Comparison of ENCODE assay signal across 24 cellular contexts in genomic region chrX:116436358-116436816, GRCh38. TPM values are rescaled to one million over a fixed set of nuclear protein-coding genes. Genes with fewer than 3 reads are reported as not detected.
DNase-seq lines count a peak whose midpoint lies in the region; ATAC-seq and TF ChIP-seq lines count a peak whose summit lies in the region.
"Had no signal": no experiment of that assay in that cellular context is flagged by ENCODE, and none has a peak within 500 bp of the region (broad histone marks: within the 10 kb centered on the region; RNA-seq: fewer than 3 reads in every experiment).

Gene SLC6A14 (plus strand): TSS chrX:116436606. CDS start chrX:116436710, 104 bp downstream.

- no peak within 1 kb of the TSS for H3K14ac ChIP-seq in trophoblast cell (ENCODE audit: low read length)

- no peak within 1 kb of the TSS for H3K18ac ChIP-seq in trophoblast cell (ENCODE audit: low read length)

- no peak for TF ChIP-seq CTCF in parathyroid adenoma (IDR thresholded peaks at IDR 0.05)

- H3K27me3 ChIP-seq in parathyroid adenoma (ENCODE audit: control insufficient read depth, insufficient read depth, low read length) (no peaks in the 10 kb centered on the region), trophoblast cell (ENCODE audit: insufficient read depth, low read length) (no peaks in the 10 kb centered on the region), right cardiac atrium (ENCODE audit: control insufficient read depth, insufficient read depth) (no peaks in the 10 kb centered on the region)

- H3K4me1 ChIP-seq in parathyroid adenoma, result no peaks in the 10 kb centered on the region
- H3K4me1 ChIP-seq in trophoblast cell (ENCODE audit: control insufficient read depth in 1 of 2, insufficient read depth in 2 of 2, low read length in 2 of 2), result no peaks in the 10 kb centered on the region
- no peaks in the 10 kb centered on the region for H3K4me1 ChIP-seq in right cardiac atrium (ENCODE audit: control insufficient read depth, insufficient read depth, low read length)
- H3K4me1 ChIP-seq: psoas muscle had no signal

- no peak within 1 kb of the TSS for H4K91ac ChIP-seq in trophoblast cell (ENCODE audit: low read depth, low read length)

- DNase-seq in DMS53 treated with DMSO at 0.1 percent for 48 hours (lab: John Stamatoyannopoulos, UW; ENCODE audit: unreplicated experiment), result peak; percentile 80
- peak; percentile 20 for DNase-seq in NCI-H69 (lab: John Stamatoyannopoulos, UW)
- DNase-seq in trophoblast cell, result no peak
- DNase-seq in SK-N-DZ (ENCODE audit: low spot score), result no peak
- DNase-seq in iPS-NIHi11 (ENCODE audit: low spot score), result no peak
- no peak for DNase-seq in right cardiac atrium
- DNase-seq: activated CD4-positive, CD25-positive, alpha-beta regulatory T cell; activated naive CD8-positive, alpha-beta T cell treated with anti-CD3 and anti-CD28 coated beads, Interleukin-2, amount 50 U/mL, for 24 hours; CD4-positive, CD25-positive, alpha-beta regulatory T cell; DMS79 treated with DMSO at 0.1 percent for 48 hours; GM23248; naive B cell; NCI-H1105; NCI-H2227 treated with DMSO at 0.1 percent for 48 hours; SHP77; stimulated activated CD4-positive, alpha-beta T cell treated with anti-CD3 and anti-CD28 coated beads, Interleukin-12 subunit alpha, Interleukin-12 subunit beta, amount 100 ng/mL, for 4 hours; T-helper 17 cell had no signal

- H3K23ac ChIP-seq in trophoblast cell (ENCODE audit: low read length), result no peak within 1 kb of the TSS

- H3K4ac ChIP-seq in trophoblast cell (ENCODE audit: low read depth, low read length), result no peak within 1 kb of the TSS

- no peaks in the 10 kb centered on the region for H3K79me2 ChIP-seq in parathyroid adenoma
- no peaks in the 10 kb centered on the region for H3K79me2 ChIP-seq in trophoblast cell (ENCODE audit: control insufficient read depth, insufficient read depth, low read length, poor library complexity)

- no peaks in the 10 kb centered on the region for H3K36me3 ChIP-seq in parathyroid adenoma (ENCODE audit: control insufficient read depth, insufficient read depth, low read length)
- H3K36me3 ChIP-seq in trophoblast cell (ENCODE audit: control insufficient read depth in 1 of 2, insufficient read depth in 2 of 2, low read length in 2 of 2), result no peaks in the 10 kb centered on the region

- peak within 1 kb of the TSS; percentile 50 for H2AFZ ChIP-seq in parathyroid adenoma
- H2AFZ ChIP-seq in trophoblast cell (ENCODE audit: insufficient read depth, low read length, poor library complexity), result no peak within 1 kb of the TSS
- H2AFZ ChIP-seq: GM23248 had no signal

- no peak within 1 kb of the TSS for H4K8ac ChIP-seq in trophoblast cell (ENCODE audit: low read depth, low read length)

- no peaks in the 10 kb centered on the region for H3K79me1 ChIP-seq in trophoblast cell (ENCODE audit: low read length)

- H4K12ac ChIP-seq in trophoblast cell (ENCODE audit: low read depth, low read length), result no peak within 1 kb of the TSS

- H3K9ac ChIP-seq in parathyroid adenoma (no peak within 1 kb of the TSS), trophoblast cell (ENCODE audit: low read length) (no peak within 1 kb of the TSS)
- H3K9ac ChIP-seq: GM23248, KMS-11 had no signal

- intact Hi-C loops in right cardiac atrium (cut with DNase I), result no loop called here

- H3K4me3 ChIP-seq in parathyroid adenoma (ENCODE audit: low read depth, low read length) (no peak within 1 kb of the TSS), trophoblast cell (ENCODE audit: low read depth, low read length) (no peak within 1 kb of the TSS), right cardiac atrium (ENCODE audit: low read length) (no peak within 1 kb of the TSS)
- H3K4me3 ChIP-seq: GM23248, psoas muscle had no signal

- H3K4me2 ChIP-seq in parathyroid adenoma (ENCODE audit: low read length) (no peak within 1 kb of the TSS), trophoblast cell (ENCODE audit: low read length) (no peak within 1 kb of the TSS)
- H3K4me2 ChIP-seq: KMS-11 had no signal

- no peaks in the 10 kb centered on the region for H3K9me3 ChIP-seq in parathyroid adenoma (ENCODE audit: control insufficient read depth, low read length)
- no peaks in the 10 kb centered on the region for H3K9me3 ChIP-seq in trophoblast cell (ENCODE audit: insufficient read depth, low read depth, low read length)
- no peaks in the 10 kb centered on the region for H3K9me3 ChIP-seq in right cardiac atrium (ENCODE audit: control insufficient read depth, low read length)
- H3K9me3 ChIP-seq: psoas muscle had no signal

- no peak within 1 kb of the TSS for H2BK12ac ChIP-seq in trophoblast cell (ENCODE audit: low read length)

- H2BK120ac ChIP-seq in trophoblast cell (ENCODE audit: insufficient read depth, low read length, poor library complexity), result no peak within 1 kb of the TSS

- no peak within 1 kb of the TSS for H2BK5ac ChIP-seq in trophoblast cell (ENCODE audit: low read depth, low read length, poor library complexity)

- WGBS in trophoblast cell (ENCODE audit: extremely low coverage, insufficient coverage, insufficient read length), result no CpG with 5 or more reads among the region's 9 CpGs
- 66% methylated on average over 9 of the region's 9 CpGs for WGBS in right cardiac atrium

- ATAC-seq in esophagus mucosa (peak; percentile 96), right cardiac atrium (no peak)
- ATAC-seq: activated naive CD8-positive, alpha-beta T cell treated with anti-CD3 and anti-CD28 coated beads, Interleukin-2, amount 50 U/mL, for 24 hours; psoas muscle; stimulated activated effector memory CD8-positive, alpha-beta T cell treated with anti-CD3 and anti-CD28 coated beads, Interleukin-12 subunit alpha, Interleukin-12 subunit beta, amount 100 ng/mL, for 72 hours; T-helper 17 cell had no signal

- no peak within 1 kb of the TSS for H2AK5ac ChIP-seq in trophoblast cell (ENCODE audit: low read length)

- no peak within 1 kb of the TSS for H3K27ac ChIP-seq in parathyroid adenoma
- no peak within 1 kb of the TSS for H3K27ac ChIP-seq in trophoblast cell (ENCODE audit: low read depth, low read length)
- H3K27ac ChIP-seq in right cardiac atrium (ENCODE audit: low read length), result no peak within 1 kb of the TSS
- H3K27ac ChIP-seq: GM23248, KMS-11, psoas muscle had no signal

RNA-seq across cellular contexts. Expression of gene SLC6A14, which starts in this region (rescaled TPM):
- total RNA-seq in esophagus mucosa (10.7 TPM), right cardiac atrium (not detected)
- polyA plus RNA-seq in trophoblast cell (2013), result 0.01 TPM in 2 replicates
- polyA plus RNA-seq in SK-N-DZ (2014; cell fraction: cytosol; rRNA removed), result not detected in 2 replicates
- not detected in 2 replicates for polyA plus RNA-seq in SK-N-DZ (2014; cell fraction: nucleus; rRNA removed)
- polyA plus RNA-seq in right cardiac atrium, result not detected
- total RNA-seq: activated CD8-positive, alpha-beta memory T cell treated with anti-CD3 and anti-CD28 coated beads for 36 hours; CD4-positive, CD25-positive, alpha-beta regulatory T cell; dermis microvascular lymphatic vessel endothelial cell; GM23248; psoas muscle; T-helper 17 cell had no signal
- polyA plus RNA-seq: CD4-positive, CD25-positive, alpha-beta regulatory T cell; GM23248 had no signal

Comparison
In these comparisons a context has a peak if more than half of its experiments do, and no peak if none do; other contexts are left out.
1. RNA of gene SLC6A14 (total RNA-seq): 10.7 TPM in esophagus mucosa (single experiment); not detected in right cardiac atrium; every median in the first group is over 10 times any median in the second.
2. DNase-seq: peak in DMS53 treated with DMSO at 0.1 percent for 48 hours (single experiment) and NCI-H69 (single experiment); none in trophoblast cell (0 of 2), SK-N-DZ (single experiment), iPS-NIHi11 (single experiment) and right cardiac atrium (0 of 3).